In genomic region chr14:100688598-100689499, GRCh38 we compare ENCODE assay signal across 14 cellular contexts. TPM values are rescaled to one million over a fixed set of nuclear protein-coding genes. Genes with fewer than 3 reads are reported as not detected.
DNase-seq lines count a peak whose midpoint lies in the region; ATAC-seq and TF ChIP-seq lines count a peak whose summit lies in the region.
"Had no signal": no experiment of that assay in that cellular context is flagged by ENCODE, and none has a peak within 500 bp of the region (broad histone marks: within the 10 kb centered on the region; RNA-seq: fewer than 3 reads in every experiment).

No MANE protein-coding gene starts in this region.

- H3K4ac ChIP-seq in trophoblast cell (ENCODE audit: low read depth, low read length): no peak overlapping the region

- H2BK5ac ChIP-seq in trophoblast cell (ENCODE audit: low read depth, low read length, poor library complexity): no peak overlapping the region

- no peaks in the 10 kb centered on the region for H3K79me2 ChIP-seq in GM23338 (replicated peaks; ENCODE audit: insufficient read depth)
- peaks cover 3% of the 10 kb centered on the region for H3K79me2 ChIP-seq in trophoblast cell (ENCODE audit: control insufficient read depth, insufficient read depth, low read length, poor library complexity)

- DNase-seq in GM23338 (ENCODE audit: low spot score) (no peak), Panc1 (ENCODE audit: low read depth, low spot score) (peak; percentile 64), epithelial cell of esophagus (ENCODE audit: low read depth) (peak; percentile 76), trophoblast cell (peak in 1 of 2 donors; percentile 39), NCI-H1105 (lab: John Stamatoyannopoulos, UW) (no peak), NCI-H1694 treated with DMSO at 0.1 percent for 48 hours (lab: John Stamatoyannopoulos, UW) (no peak)
- DNase-seq: activated CD4-positive, alpha-beta T cell treated with anti-CD3 and anti-CD28 coated beads, Interleukin-2, amount 50 U/mL, for 4 hours; DMS79; GOT3; NCI-H2081 treated with DMSO at 0.1 percent for 48 hours had no signal

- ATAC-seq in GM23338 (peak; percentile 21), Panc1 (peak; percentile 39), HG03039 (IDR thresholded peaks at IDR 0.05; ENCODE audit: unreplicated experiment) (no peak), GM19455 (IDR thresholded peaks at IDR 0.05; ENCODE audit: unreplicated experiment) (no peak)

- in situ Hi-C loops in Panc1 (cut with HindIII; ENCODE audit: low pct_unique_long_range_greater_than_20kb, low sequenced_read_pairs): no loop called here

- H3K9me2 ChIP-seq in GM23338 (ENCODE audit: insufficient read depth): no peaks in the 10 kb centered on the region

- H3K4me1 ChIP-seq in GM23338 (ENCODE audit: insufficient read depth) (no peaks in the 10 kb centered on the region), Panc1 (ENCODE audit: control insufficient read depth, insufficient read depth, low read length) (peaks cover 42% of the 10 kb centered on the region), trophoblast cell (ENCODE audit: control insufficient read depth in 1 of 2, insufficient read depth in 2 of 2, low read length in 2 of 2) (peaks cover 28 to 40% of the 10 kb centered on the region in 2 experiments)
- H3K4me1 ChIP-seq: prostate gland had no signal

- H2BK12ac ChIP-seq in trophoblast cell (ENCODE audit: low read length): peak overlapping the region; percentile 58

- H3K27ac ChIP-seq in GM23338 (ENCODE audit: low read depth) (no peak overlapping the region), Panc1 (ENCODE audit: low read length) (peak overlapping the region; percentile 71), trophoblast cell (ENCODE audit: low read depth, low read length) (no peak overlapping the region)
- H3K27ac ChIP-seq: prostate gland had no signal

- TF ChIP-seq CTCF in GM23338 (conservative IDR thresholded peaks at IDR 0.05; ENCODE audit: low read depth in 2 of 2) (no peak), Panc1 (IDR thresholded peaks at IDR 0.05) (no peak), epithelial cell of esophagus (IDR thresholded peaks at IDR 0.05; ENCODE audit: insufficient read depth, low read depth, low read length, missing control alignments) (no peak)

- H4K20me1 ChIP-seq in GM23338 (replicated peaks; ENCODE audit: insufficient read depth): no peaks in the 10 kb centered on the region

- no TSS peak for BruUV-seq in Panc1 (replicated peaks; lab: Mats Ljungman, UMichigan)

- intact Hi-C loops in Panc1 (cut with micrococcal nuclease; ENCODE audit: unreplicated experiment): no loop called here

- H3K4me3 Mint-ChIP-seq in GM23338: no peak overlapping the region
- H3K4me3 Mint-ChIP-seq: activated naive CD8-positive, alpha-beta T cell had no signal

- H3K4me3 ChIP-seq in GM23338 (no peak overlapping the region), Panc1 (ENCODE audit: low read depth in 2 of 2, low read length in 2 of 2) (peak overlapping the region in 1 of 2 experiments; percentile 36; a peak in 2 of 4 replicates), epithelial cell of esophagus (ENCODE audit: low read length) (no peak overlapping the region), trophoblast cell (ENCODE audit: low read depth, low read length) (no peak overlapping the region)
- H3K4me3 ChIP-seq: prostate gland had no signal

- no peaks in the 10 kb centered on the region for H3K9me3 ChIP-seq in Panc1 (ENCODE audit: control insufficient read depth, insufficient read depth, low read depth, low read length)
- peaks cover 6% of the 10 kb centered on the region for H3K9me3 ChIP-seq in trophoblast cell (ENCODE audit: insufficient read depth, low read depth, low read length)
- H3K9me3 ChIP-seq: prostate gland had no signal

- no peak overlapping the region for H4K8ac ChIP-seq in trophoblast cell (ENCODE audit: low read depth, low read length)

- H3K27ac Mint-ChIP-seq in GM23338: no peak overlapping the region
- H3K27ac Mint-ChIP-seq: activated naive CD8-positive, alpha-beta T cell had no signal

- no peak overlapping the region for H3K4me2 ChIP-seq in GM23338
- H3K4me2 ChIP-seq in trophoblast cell (ENCODE audit: low read length): no peak overlapping the region

- peaks cover 4% of the 10 kb centered on the region; the same call in 2 of the 3 replicates for H3K9me3 Mint-ChIP-seq in GM23338

- no peaks in the 10 kb centered on the region for H3F3A ChIP-seq in GM23338 (replicated peaks; ENCODE audit: low read depth)

- H2BK120ac ChIP-seq in trophoblast cell (ENCODE audit: insufficient read depth, low read length, poor library complexity): peak overlapping the region; percentile 0

- peak overlapping the region; percentile 51 for H4K91ac ChIP-seq in trophoblast cell (ENCODE audit: low read depth, low read length)

- H3K27me3 ChIP-seq in GM23338 (ENCODE audit: insufficient read depth) (no peaks in the 10 kb centered on the region), Panc1 (ENCODE audit: control insufficient read depth, insufficient read depth, low read length) (no peaks in the 10 kb centered on the region), trophoblast cell (ENCODE audit: insufficient read depth, low read length) (no peaks in the 10 kb centered on the region)

- no peaks in the 10 kb centered on the region for H3K36me3 ChIP-seq in GM23338 (ENCODE audit: insufficient read depth)
- H3K36me3 ChIP-seq in Panc1 (ENCODE audit: control insufficient read depth, insufficient read depth, low read length): no peaks in the 10 kb centered on the region
- H3K36me3 ChIP-seq in trophoblast cell (ENCODE audit: control insufficient read depth in 1 of 2, insufficient read depth in 2 of 2, low read length in 2 of 2): no peaks in the 10 kb centered on the region
- H3K36me3 ChIP-seq: prostate gland had no signal

- no peak overlapping the region for H4K12ac ChIP-seq in trophoblast cell (ENCODE audit: low read depth, low read length)

- POLR2A ChIA-PET in Panc1 (lab: Charles Lee): no interaction called here

- peaks cover 12% of the 10 kb centered on the region for H3K79me1 ChIP-seq in trophoblast cell (ENCODE audit: low read length)

- H3K9ac ChIP-seq in trophoblast cell (ENCODE audit: low read length): no peak overlapping the region

- CTCF ChIA-PET in Panc1 (lab: Charles Lee): interaction anchor here (0.6 kb wide), 1 partner anchor 43 kb away, joined by 3 read pairs; no protein-coding TSS in a partner anchor

- peaks cover 5% of the 10 kb centered on the region for H3K27me3 Mint-ChIP-seq in GM23338 (ENCODE audit: insufficient read depth, low read depth, poor library complexity)

- no peak overlapping the region for H3K23ac ChIP-seq in trophoblast cell (ENCODE audit: low read length)

- H3K36me3 Mint-ChIP-seq in GM23338 (ENCODE audit: low read depth): no peaks in the 10 kb centered on the region
- H3K36me3 Mint-ChIP-seq: activated naive CD8-positive, alpha-beta T cell had no signal

- H2AFZ ChIP-seq in GM23338: no peak overlapping the region
- no peak overlapping the region for H2AFZ ChIP-seq in trophoblast cell (ENCODE audit: insufficient read depth, low read length, poor library complexity)

- H3K14ac ChIP-seq in trophoblast cell (ENCODE audit: low read length): no peak overlapping the region

- no CpG with 5 or more reads among the region's 26 CpGs for WGBS in trophoblast cell (ENCODE audit: extremely low coverage, insufficient coverage, insufficient read length)

- peaks cover 13% of the 10 kb centered on the region for H3K4me1 Mint-ChIP-seq in GM23338

- peak overlapping the region; percentile 66 for H3K18ac ChIP-seq in trophoblast cell (ENCODE audit: low read length)

- H2AK5ac ChIP-seq in trophoblast cell (ENCODE audit: low read length): peak overlapping the region; percentile 56

TF ChIP-seq in GM23338, 12 proteins besides CTCF, POLR2A, EP300 and RAD21 (continues in another document):
- TF ChIP-seq EZH2phosphoT487 (IDR thresholded peaks at IDR 0.05; ENCODE audit: unreplicated experiment) (no peak), STAT1 (IDR thresholded peaks at IDR 0.05; ENCODE audit: unreplicated experiment) (no peak), CREB1 (CRISPR knock-in tag; IDR thresholded peaks at IDR 0.05; ENCODE audit: low read depth) (no peak), ZNF331 (CRISPR knock-in tag; IDR thresholded peaks at IDR 0.05; ENCODE audit: low read depth) (no peak), JUNB (IDR thresholded peaks at IDR 0.05; ENCODE audit: unreplicated experiment) (no peak), POLR2AphosphoS5 (IDR thresholded peaks at IDR 0.05; ENCODE audit: low read depth) (no peak)
- TF ChIP-seq, protein P1, sequence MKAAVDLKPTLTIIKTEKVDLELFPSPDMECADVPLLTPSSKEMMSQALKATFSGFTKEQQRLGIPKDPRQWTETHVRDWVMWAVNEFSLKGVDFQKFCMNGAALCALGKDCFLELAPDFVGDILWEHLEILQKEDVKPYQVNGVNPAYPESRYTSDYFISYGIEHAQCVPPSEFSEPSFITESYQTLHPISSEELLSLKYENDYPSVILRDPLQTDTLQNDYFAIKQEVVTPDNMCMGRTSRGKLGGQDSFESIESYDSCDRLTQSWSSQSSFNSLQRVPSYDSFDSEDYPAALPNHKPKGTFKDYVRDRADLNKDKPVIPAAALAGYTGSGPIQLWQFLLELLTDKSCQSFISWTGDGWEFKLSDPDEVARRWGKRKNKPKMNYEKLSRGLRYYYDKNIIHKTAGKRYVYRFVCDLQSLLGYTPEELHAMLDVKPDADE (IDR thresholded peaks at IDR 0.05): no peak

RNA-seq across cellular contexts. Expression of gene DLK1, which starts 37.8 kb away (rescaled TPM):
- total RNA-seq in GM23338 (2014; rRNA removed; shearing (Covaris generic)): 0.54 and 1.1 TPM in 2 replicates
- polyA plus RNA-seq in GM23338 (2016; fragmentation: Nextera tagmentation; extraction: Ambion mirVana): 0.70 and 1.2 TPM in 2 replicates
- 0.69 TPM for total RNA-seq in Panc1 (2021; ENCODE audit: unreplicated experiment)
- polyA plus RNA-seq in Panc1 (2012; ENCODE audit: insufficient read length): not detected
- polyA plus RNA-seq in trophoblast cell (2013): 2.7 and 4.0 TPM in 2 replicates

Comparison
In these comparisons a context has a peak if more than half of its experiments do, and no peak if none do; other contexts are left out.
1. ATAC-seq: peak in GM23338 (single experiment) and Panc1 (single experiment); none in HG03039 (single experiment) and GM19455 (single experiment).
2. DNase-seq: peak in Panc1 (single experiment) and epithelial cell of esophagus (single experiment); none in GM23338 (single experiment), NCI-H1105 (single experiment) and NCI-H1694 treated with DMSO at 0.1 percent for 48 hours (single experiment).